ENCODE assay signal across 14 cellular contexts in genomic region chr3:50268276-50268675, GRCh38. TPM values are rescaled to one million over a fixed set of nuclear protein-coding genes. Genes with fewer than 3 reads are reported as not detected.
A peak's percentile ranks its signal among the peaks of the same experiment; 100 is the strongest.
DNase-seq lines count a peak whose midpoint lies in the region; ATAC-seq and TF ChIP-seq lines count a peak whose summit lies in the region.
"Had no signal": no experiment of that assay in that cellular context is flagged by ENCODE, and none has a peak within 500 bp of the region (broad histone marks: within the 10 kb centered on the region; RNA-seq: fewer than 3 reads in every experiment).

No MANE protein-coding gene starts in this region.

- H3K36me3 Mint-ChIP-seq in stimulated activated effector memory CD8-positive, alpha-beta T cell treated with anti-CD3 and anti-CD28 coated beads, Interleukin-12 subunit alpha, Interleukin-12 subunit beta, amount 100 ng/mL, for 72 hours: peaks cover 10% of the 10 kb centered on the region

- in situ Hi-C loops in astrocyte of the cerebellum (cut with HindIII; ENCODE audit: low sequenced_read_pairs): no loop called here

- peaks cover 12% of the 10 kb centered on the region for H3K4me1 Mint-ChIP-seq in stimulated activated effector memory CD8-positive, alpha-beta T cell treated with anti-CD3 and anti-CD28 coated beads, Interleukin-12 subunit alpha, Interleukin-12 subunit beta, amount 100 ng/mL, for 72 hours

- H3K4me1 ChIP-seq in right cardiac atrium (ENCODE audit: control insufficient read depth, insufficient read depth, low read length): peaks cover 14% of the 10 kb centered on the region

- 42% methylated on average over 3 of the region's 3 CpGs for WGBS in right cardiac atrium

- ATAC-seq in right cardiac atrium: no peak
- no peak for ATAC-seq in stimulated activated effector memory CD8-positive, alpha-beta T cell treated with anti-CD3 and anti-CD28 coated beads, Interleukin-12 subunit alpha, Interleukin-12 subunit beta, amount 100 ng/mL, for 72 hours
- ATAC-seq: activated CD8-positive, alpha-beta T cell treated with anti-CD3 and anti-CD28 coated beads for 36 hours had no signal

- H3K27ac ChIP-seq in 22Rv1: peak overlapping the region; percentile 73
- peak overlapping the region; percentile 84 for H3K27ac ChIP-seq in right cardiac atrium (ENCODE audit: low read length)

- H3K27me3 ChIP-seq in right cardiac atrium (ENCODE audit: control insufficient read depth, insufficient read depth): no peaks in the 10 kb centered on the region
- H3K27me3 ChIP-seq: MG63, testis had no signal

- DNase-seq in astrocyte of the cerebellum (ENCODE audit: low read depth) (no peak), right cardiac atrium (no peak), retinal pigment epithelial cell (ENCODE audit: low read depth) (no peak), HT-29 (ENCODE audit: low spot score) (no peak), NCI-H2196 (lab: John Stamatoyannopoulos, UW; ENCODE audit: unreplicated experiment) (no peak), superior temporal gyrus (ENCODE audit: extremely low spot score) (no peak)
- DNase-seq in stimulated activated effector memory CD8-positive, alpha-beta T cell treated with anti-CD3 and anti-CD28 coated beads, Interleukin-12 subunit alpha, Interleukin-12 subunit beta, amount 100 ng/mL, for 72 hours (ENCODE audit: low spot score in 2 of 2): no peak
- DNase-seq: activated CD8-positive, alpha-beta T cell treated with anti-CD3 and anti-CD28 coated beads for 36 hours; DMS153; NCI-H2171 treated with DMSO at 0.1 percent for 48 hours had no signal

- intact Hi-C loops in right cardiac atrium (cut with DNase I): no loop called here

- H3K9me3 ChIP-seq in right cardiac atrium (ENCODE audit: control insufficient read depth, low read length): no peaks in the 10 kb centered on the region
- H3K9me3 ChIP-seq: MG63, testis had no signal

- no peak overlapping the region for H3K27ac Mint-ChIP-seq in stimulated activated effector memory CD8-positive, alpha-beta T cell treated with anti-CD3 and anti-CD28 coated beads, Interleukin-12 subunit alpha, Interleukin-12 subunit beta, amount 100 ng/mL, for 72 hours
- H3K27ac Mint-ChIP-seq: activated CD8-positive, alpha-beta T cell treated with anti-CD3 and anti-CD28 coated beads for 36 hours had no signal

- no peak for TF ChIP-seq CTCF in 22Rv1 (IDR thresholded peaks at IDR 0.05)
- no peak for TF ChIP-seq CTCF in astrocyte of the cerebellum (IDR thresholded peaks at IDR 0.05; ENCODE audit: low read depth, low read length, missing control alignments)
- no peak for TF ChIP-seq CTCF in retinal pigment epithelial cell (conservative IDR thresholded peaks at IDR 0.05; ENCODE audit: low read depth, low read length)

- H3K9me3 Mint-ChIP-seq in stimulated activated effector memory CD8-positive, alpha-beta T cell treated with anti-CD3 and anti-CD28 coated beads, Interleukin-12 subunit alpha, Interleukin-12 subunit beta, amount 100 ng/mL, for 72 hours: no peaks in the 10 kb centered on the region
- H3K9me3 Mint-ChIP-seq: activated CD8-positive, alpha-beta T cell treated with anti-CD3 and anti-CD28 coated beads for 36 hours had no signal

- H3K4me3 Mint-ChIP-seq in stimulated activated effector memory CD8-positive, alpha-beta T cell treated with anti-CD3 and anti-CD28 coated beads, Interleukin-12 subunit alpha, Interleukin-12 subunit beta, amount 100 ng/mL, for 72 hours: no peak overlapping the region
- H3K4me3 Mint-ChIP-seq: activated CD8-positive, alpha-beta T cell treated with anti-CD3 and anti-CD28 coated beads for 36 hours had no signal

- peak overlapping the region; percentile 36 for H3K4me3 ChIP-seq in astrocyte of the cerebellum (ENCODE audit: low read depth, low read length)
- H3K4me3 ChIP-seq in right cardiac atrium (ENCODE audit: low read length): no peak overlapping the region
- peak overlapping the region; percentile 51 for H3K4me3 ChIP-seq in retinal pigment epithelial cell (ENCODE audit: low read length)
- H3K4me3 ChIP-seq: testis had no signal

RNA-seq across cellular contexts. Expression of gene SEMA3B, which starts 0.7 kb away (rescaled TPM):
- 10 to 100 TPM; 19.2 to 33.9 (median 29.3) TPM for total RNA-seq in right cardiac atrium
- 35.7 TPM for polyA plus RNA-seq in right cardiac atrium
- total RNA-seq in HT-29 (2014; rRNA removed; shearing (Covaris generic)): 87.7 and 94.2 TPM in 2 replicates

RNA-seq across cellular contexts. Expression of gene LSMEM2, which starts 10.6 kb away (rescaled TPM):
- total RNA-seq in right cardiac atrium: 10 to 100 TPM in 2 of 4 donors, 1 to 10 TPM in 2; 1.4 to 15.7 (median 8.0) TPM
- polyA plus RNA-seq in right cardiac atrium: 14.6 TPM
- total RNA-seq in HT-29 (2014; rRNA removed; shearing (Covaris generic)): not detected in 2 replicates
- total RNA-seq: activated CD8-positive, alpha-beta T cell treated with anti-CD3 and anti-CD28 coated beads for 36 hours; progenitor cell of endocrine pancreas had no signal

RNA-seq across cellular contexts. Expression of gene IFRD2, which starts 24.0 kb away (rescaled TPM):
- 10 to 100 TPM; 51.0 to 67.6 (median 56.9) TPM for total RNA-seq in right cardiac atrium
- 50.9 TPM for polyA plus RNA-seq in right cardiac atrium
- total RNA-seq in HT-29 (2014; rRNA removed; shearing (Covaris generic)): 175 and 177 TPM in 2 replicates

RNA-seq across cellular contexts. Expression of gene HYAL3, which starts 30.9 kb away (rescaled TPM):
- total RNA-seq in right cardiac atrium: 1 to 10 TPM; 1.1 to 2.4 (median 1.7) TPM
- polyA plus RNA-seq in right cardiac atrium: 2.9 TPM
- 8.3 and 12.7 TPM in 2 replicates for total RNA-seq in HT-29 (2014; rRNA removed; shearing (Covaris generic))

RNA-seq across cellular contexts. Expression of gene NAA80, which starts 30.9 kb away (rescaled TPM):
- total RNA-seq in right cardiac atrium: 10 to 100 TPM in 1 of 4 donors, 1 to 10 TPM in 3; 8.1 to 11.5 (median 8.7) TPM
- 11.3 TPM for polyA plus RNA-seq in right cardiac atrium
- total RNA-seq in HT-29 (2014; rRNA removed; shearing (Covaris generic)): 14.2 and 15.3 TPM in 2 replicates
